In the genomic region with DNA sequence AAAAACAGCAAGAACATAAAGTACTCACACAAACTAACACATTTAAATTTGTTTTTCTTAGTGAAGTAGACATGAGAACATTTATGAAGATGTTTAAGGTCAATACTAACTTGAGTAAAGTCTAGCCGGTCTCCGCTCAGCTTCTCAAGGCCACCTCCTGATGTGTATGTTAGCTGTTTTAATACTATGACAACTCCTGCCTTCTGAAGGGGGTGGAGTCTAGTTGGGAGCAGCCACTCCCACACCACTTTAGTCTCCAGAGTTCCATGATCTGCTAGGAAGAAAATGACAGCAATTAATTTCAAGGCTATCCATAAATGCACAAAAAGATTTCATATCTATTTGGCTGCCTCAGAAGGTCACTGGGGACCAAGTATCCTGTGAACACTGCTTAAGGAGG, we compare ENCODE assay signal across 21 cellular contexts. TPM values are rescaled to one million over a fixed set of nuclear protein-coding genes. Genes with fewer than 3 reads are reported as not detected.
"Had no signal": no experiment of that assay in that cellular context is flagged by ENCODE, and none has a peak within 500 bp of the region (broad histone marks: within the 10 kb centered on the region; RNA-seq: fewer than 3 reads in every experiment).

A gene (minus strand): TSS at position 168 of the 400 bp plus-strand sequence. CDS start 3,864 bp downstream, outside the sequence.

- H3K4me2 ChIP-seq: smooth muscle cell had no signal

- H3K27ac ChIP-seq: ascending aorta, heart left ventricle, neutrophil, upper lobe of left lung had no signal

- H3K4me3 ChIP-seq: ascending aorta, heart left ventricle, mucosa of descending colon, smooth muscle cell, upper lobe of left lung had no signal

- H3K4me1 ChIP-seq: ascending aorta, heart left ventricle, upper lobe of left lung had no signal

- ATAC-seq: effector memory CD8-positive, alpha-beta T cell; heart left ventricle; left cardiac atrium; mucosa of descending colon; naive thymus-derived CD4-positive, alpha-beta T cell; right cardiac atrium; stimulated activated naive CD8-positive, alpha-beta T cell treated with anti-CD3 and anti-CD28 coated beads, Interleukin-15, Interleukin-2, amounts not matched to agents 100 U/mL and 50 U/mL, for 24 hours had no signal

- H3K9me3 ChIP-seq: ascending aorta, mucosa of descending colon, neutrophil, upper lobe of left lung had no signal

- H3K36me3 ChIP-seq: ascending aorta, heart left ventricle, neutrophil, upper lobe of left lung had no signal

- DNase-seq: activated CD4-positive, alpha-beta T cell treated with anti-CD3 and anti-CD28 coated beads for 1 hour; activated CD4-positive, alpha-beta T cell treated with anti-CD3 and anti-CD28 coated beads, Interleukin-2, amount 50 U/mL, for 4 hours; activated naive CD4-positive, alpha-beta T cell; activated T-cell treated with anti-CD3 and anti-CD28 coated beads for 4 hours; dermis blood vessel endothelial cell; effector memory CD8-positive, alpha-beta T cell; heart left ventricle; left cardiac atrium; mammary epithelial cell; mucosa of descending colon; naive thymus-derived CD4-positive, alpha-beta T cell; right cardiac atrium; stimulated activated naive CD8-positive, alpha-beta T cell treated with anti-CD3 and anti-CD28 coated beads, Interleukin-15, Interleukin-2, amounts not matched to agents 100 U/mL and 50 U/mL, for 24 hours; T1000; upper lobe of left lung had no signal

- H3K27me3 ChIP-seq: ascending aorta, heart left ventricle, neutrophil, upper lobe of left lung had no signal

RNA-seq across cellular contexts. Expression of the gene that starts here (rescaled TPM):
- total RNA-seq: ascending aorta; chondrocyte; dermis blood vessel endothelial cell; frontal cortex; heart left ventricle; left cardiac atrium; mammary epithelial cell; mucosa of descending colon; naive thymus-derived CD4-positive, alpha-beta T cell; progenitor cell of endocrine pancreas; right cardiac atrium; smooth muscle cell had no signal
- polyA plus RNA-seq: heart left ventricle; mammary epithelial cell; naive thymus-derived CD4-positive, alpha-beta T cell; right cardiac atrium; smooth muscle cell had no signal
